31 cellular contexts compared by ENCODE assay signal in genomic region chr16:35651841-35652240, GRCh38.
"Had no signal": no experiment of that assay in that cellular context is flagged by ENCODE, and none has a peak within 500 bp of the region (broad histone marks: within the 10 kb centered on the region; RNA-seq: fewer than 3 reads in every experiment).

No MANE protein-coding gene starts in this region.

- DNase-seq: activated effector memory CD4-positive, alpha-beta T cell treated with anti-CD3 and anti-CD28 coated beads, Interleukin-2, amount 50 U/mL, for 16 hours; activated effector memory CD4-positive, alpha-beta T cell treated with Interleukin-2 at 50 U/mL for 16 hours; activated gamma-delta T cell; activated gamma-delta T cell treated with Interleukin-2 at 50 U/mL for 16 hours; activated naive CD4-positive, alpha-beta T cell; activated naive CD4-positive, alpha-beta T cell treated with anti-CD3 and anti-CD28 coated beads for 36 hours; activated naive CD4-positive, alpha-beta T cell treated with anti-CD3 and anti-CD28 coated beads, Interleukin-2, amount 10 ng/mL, durations not matched to agents 7 days and 5 days; activated naive CD4-positive, alpha-beta T cell treated with anti-CD3 and anti-CD28 coated beads, Interleukin-2, amount 50 U/mL, for 16 hours; activated naive CD4-positive, alpha-beta T cell treated with Interleukin-2 at 50 U/mL for 16 hours; activated naive CD8-positive, alpha-beta T cell treated with anti-CD3 and anti-CD28 coated beads for 36 hours; activated naive CD8-positive, alpha-beta T cell treated with anti-CD3 and anti-CD28 coated beads, Interleukin-2, amount 10 ng/mL, durations not matched to agents 7 days and 5 days; activated naive CD8-positive, alpha-beta T cell treated with anti-CD3 and anti-CD28 coated beads, Interleukin-2, amount 50 U/mL, for 24 hours; activated T-cell treated with anti-CD3 and anti-CD28 coated beads, Interleukin-2, amount 50 U/mL, for 24 hours; activated T-cell treated with anti-CD3 and anti-CD28 coated beads, Interleukin-2, amount 50 U/mL, for 4 hours; activated T-cell treated with anti-CD3 and anti-CD28 coated beads, Interleukin-2, amount 50 U/mL, for 48 hours; activated T-cell treated with anti-CD3 and anti-CD28 coated beads, Interleukin-2, amount 50 U/mL, for 72 hours; adrenal gland; amniotic stem cell; amygdala; anterior cingulate cortex; aorta; body of pancreas; brain microvascular endothelial cell; caudate nucleus; central memory CD4-positive, alpha-beta T cell; cerebellar nuclear complex had no signal

- H3K4me1 ChIP-seq: adrenal gland, ascending aorta, body of pancreas, breast epithelium had no signal

- H3K27ac ChIP-seq: adrenal gland, ascending aorta, body of pancreas, brain microvascular endothelial cell, breast epithelium, cardiac muscle cell had no signal

- H3K4me3 ChIP-seq: adrenal gland, ascending aorta, body of pancreas, breast epithelium, cardiac muscle cell had no signal

- ATAC-seq: activated naive CD4-positive, alpha-beta T cell treated with anti-CD3 and anti-CD28 coated beads, Interleukin-2, amount 50 U/mL, for 72 hours; activated naive CD8-positive, alpha-beta T cell treated with anti-CD3 and anti-CD28 coated beads, Interleukin-2, amount 50 U/mL, for 24 hours; activated T-cell treated with anti-CD3 and anti-CD28 coated beads, Interleukin-2, amount 50 U/mL, for 4 hours; activated T-cell treated with anti-CD3 and anti-CD28 coated beads, Interleukin-2, amount 50 U/mL, for 72 hours; activated T-helper 17 cell treated with anti-CD3 and anti-CD28 coated beads, Interleukin-2, amount 50 U/mL, for 72 hours; body of pancreas had no signal

- H3K9me3 ChIP-seq: adrenal gland, ascending aorta, body of pancreas had no signal

- H3K36me3 ChIP-seq: adrenal gland, ascending aorta, brain microvascular endothelial cell, breast epithelium, cardiac muscle cell had no signal

- H3K27me3 ChIP-seq: adrenal gland, ascending aorta, body of pancreas, brain microvascular endothelial cell, breast epithelium, cardiac muscle cell had no signal
